In the genomic region with DNA sequence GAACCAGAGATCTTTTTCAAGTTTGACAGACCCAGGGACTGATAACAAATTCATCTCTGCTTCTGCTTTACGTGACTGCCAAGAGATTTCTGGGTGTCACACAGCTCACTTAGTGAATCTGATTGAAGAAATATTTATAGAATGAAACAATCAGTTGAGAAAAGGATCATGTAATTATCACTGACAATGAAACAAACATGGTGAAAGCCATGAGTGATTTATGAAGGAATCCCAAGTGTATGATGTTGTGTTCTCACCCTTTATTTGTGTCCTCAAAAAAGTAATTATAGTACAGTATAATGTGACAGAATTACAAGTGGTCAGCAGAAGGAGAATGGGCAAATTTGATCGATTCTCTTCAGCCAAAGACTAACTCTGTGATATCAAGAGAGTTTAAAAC, we compare ENCODE assay signal across 9 cellular contexts.
"Had no signal": no experiment of that assay in that cellular context is flagged by ENCODE, and none has a peak within 500 bp of the region (broad histone marks: within the 10 kb centered on the region; RNA-seq: fewer than 3 reads in every experiment).

No MANE protein-coding gene starts in this region.

- ATAC-seq: HCT116, HepG2 had no signal

- H3K27ac ChIP-seq: GM23248, HL-60 had no signal

- H3K4me1 ChIP-seq: HAP-1 had no signal

- H3K9me3 ChIP-seq: HAP-1 had no signal

- DNase-seq: GM23248, GOT3, H7, HFFc6, KBM-7 had no signal

- H3K36me3 ChIP-seq: HAP-1 had no signal

- H3K4me3 ChIP-seq: GM23248, HAP-1 had no signal
